Comparison of ENCODE assay signal across 20 cellular contexts in genomic region chr13:97568850-97569249, GRCh38.
DNase-seq lines count a peak whose midpoint lies in the region; ATAC-seq and TF ChIP-seq lines count a peak whose summit lies in the region.
"Had no signal": no experiment of that assay in that cellular context is flagged by ENCODE, and none has a peak within 500 bp of the region (broad histone marks: within the 10 kb centered on the region; RNA-seq: fewer than 3 reads in every experiment).

No MANE protein-coding gene starts in this region.

- intact Hi-C loops in heart left ventricle (cut with DNase I) (loop anchor here in 3 of 10 donors (10.0 kb wide), 3 partner anchors 124 to 204 kb away; partner anchors contain the start of gene RAP2A (in 1 of the 3)), Right ventricle myocardium inferior (cut with DNase I) (no loop called here), colonic mucosa (cut with DNase I) (no loop called here), stomach (cut with DNase I; ENCODE audit: low total_unique reads) (no loop called here)

- peaks cover 0 to 6% (median 0%) of the 10 kb centered on the region in 9 donors for H3K27me3 ChIP-seq in heart left ventricle
- no peaks in the 10 kb centered on the region for H3K27me3 ChIP-seq in colonic mucosa
- H3K27me3 ChIP-seq in stomach: peaks cover 0 to 2% (median 0%) of the 10 kb centered on the region in 3 donors

- H3K4me3 ChIP-seq in heart left ventricle: no peak overlapping the region
- no peak overlapping the region for H3K4me3 ChIP-seq in colonic mucosa
- H3K4me3 ChIP-seq in stomach: no peak overlapping the region
- H3K4me3 ChIP-seq: esophagus muscularis mucosa had no signal

- H3K9me3 ChIP-seq in heart left ventricle (no peaks in the 10 kb centered on the region), colonic mucosa (no peaks in the 10 kb centered on the region), stomach (no peaks in the 10 kb centered on the region)
- H3K9me3 ChIP-seq: esophagus muscularis mucosa had no signal

- TF ChIP-seq POLR2A in heart left ventricle (IDR thresholded peaks at IDR 0.05): no peak
- TF ChIP-seq POLR2A in stomach (IDR thresholded peaks at IDR 0.05): no peak

- H3K27ac ChIP-seq in heart left ventricle (no peak overlapping the region), colonic mucosa (no peak overlapping the region), stomach (peak overlapping the region in 1 of 5 donors; percentile 33)
- H3K27ac ChIP-seq: esophagus muscularis mucosa, HL-60, KMS-11 had no signal

- peak in 3 of 4 donors; percentile 29 to 50 (median 50) for ATAC-seq in heart left ventricle
- no peak for ATAC-seq in Right ventricle myocardium inferior
- peak; percentile 43 for ATAC-seq in left lobe of liver
- ATAC-seq: activated CD4-positive, CD25-positive, alpha-beta regulatory T cell treated with anti-CD3 and anti-CD28 coated beads, Interleukin-2, amount 50 U/mL, for 24 hours had no signal

- H3K36me3 ChIP-seq in heart left ventricle: no peaks in the 10 kb centered on the region
- H3K36me3 ChIP-seq in colonic mucosa: no peaks in the 10 kb centered on the region
- H3K36me3 ChIP-seq in stomach: no peaks in the 10 kb centered on the region
- H3K36me3 ChIP-seq: esophagus muscularis mucosa had no signal

- H3K9ac ChIP-seq in colonic mucosa (ENCODE audit: low read depth in 2 of 2, low read length in 2 of 2): no peak overlapping the region
- H3K9ac ChIP-seq: KMS-11 had no signal

- DNase-seq in heart left ventricle (peak in 3 of 5 donors; percentile 8 to 54 (median 23)), Right ventricle myocardium inferior (ENCODE audit: missing footprints) (no peak), colonic mucosa (peak; percentile 30), left lobe of liver (ENCODE audit: low spot score) (no peak), stomach (peak; percentile 34), HuH-7.5 (ENCODE audit: low spot score) (no peak), cerebellar nuclear complex (lab: John Stamatoyannopoulos, UW) (no peak), NCI-H1105 (lab: John Stamatoyannopoulos, UW) (no peak)
- DNase-seq: activated gamma-delta T cell; aorta; CD4-positive, alpha-beta memory T cell; kidney glomerular epithelial cell; NCI-H1417 treated with DMSO at 0.1 percent for 48 hours; NCI-H2227 treated with DMSO at 0.1 percent for 48 hours; SIG-M5; stimulated activated CD4-positive, alpha-beta T cell treated with anti-CD3 and anti-CD28 coated beads, Interleukin-12 subunit alpha, Interleukin-12 subunit beta, amount 100 ng/mL, for 4 hours had no signal

- TF ChIP-seq CTCF in heart left ventricle (IDR thresholded peaks at IDR 0.05): no peak
- TF ChIP-seq CTCF in colonic mucosa (IDR thresholded peaks at IDR 0.05): no peak
- no peak for TF ChIP-seq CTCF in stomach (IDR thresholded peaks at IDR 0.05)

- WGBS in heart left ventricle, 4 donors: 42 to 67% (median 46%) methylated on average over 1 of the region's 1 CpG
- WGBS in stomach, 5 donors: 25 to 60% (median 46%) methylated on average over 1 of the region's 1 CpG

- H3K4me1 ChIP-seq in heart left ventricle: peaks cover 0 to 14% (median 4%) of the 10 kb centered on the region in 12 donors
- H3K4me1 ChIP-seq in colonic mucosa: no peaks in the 10 kb centered on the region
- peaks cover 6 to 30% (median 13%) of the 10 kb centered on the region in 4 donors for H3K4me1 ChIP-seq in stomach
- H3K4me1 ChIP-seq: esophagus muscularis mucosa had no signal

- TF ChIP-seq EP300 in stomach (IDR thresholded peaks at IDR 0.05): no peak

Comparison
In these comparisons a context has a peak if more than half of its experiments do, and no peak if none do; other contexts are left out.
1. DNase-seq: peak in heart left ventricle (3 of 5), colonic mucosa (single experiment) and stomach (single experiment); none in Right ventricle myocardium inferior (single experiment), left lobe of liver (single experiment), HuH-7.5 (single experiment), cerebellar nuclear complex (0 of 2) and NCI-H1105 (single experiment).